In genomic region chr14:25836647-25837046, GRCh38 we compare ENCODE assay signal across 15 cellular contexts.
"Had no signal": no experiment of that assay in that cellular context is flagged by ENCODE, and none has a peak within 500 bp of the region (broad histone marks: within the 10 kb centered on the region; RNA-seq: fewer than 3 reads in every experiment).

No MANE protein-coding gene starts in this region.

- H3K27ac Mint-ChIP-seq: activated naive CD4-positive, alpha-beta T cell treated with anti-CD3 and anti-CD28 coated beads, Interleukin-2, amount 50 U/mL, for 72 hours; naive thymus-derived CD8-positive, alpha-beta T cell had no signal

- H3K4me3 Mint-ChIP-seq: central memory CD8-positive, alpha-beta T cell; naive thymus-derived CD8-positive, alpha-beta T cell had no signal

- H3K36me3 Mint-ChIP-seq: naive thymus-derived CD8-positive, alpha-beta T cell had no signal

- H3K27ac ChIP-seq: body of pancreas, heart left ventricle, sigmoid colon had no signal

- DNase-seq: amniotic stem cell; body of pancreas; cortex of kidney; effector memory CD4-positive, alpha-beta T cell; heart left ventricle; left colon; mucosa of descending colon; naive thymus-derived CD8-positive, alpha-beta T cell; sigmoid colon; stimulated activated CD4-positive, alpha-beta T cell treated with anti-CD3 and anti-CD28 coated beads, Interleukin-12 subunit alpha, Interleukin-12 subunit beta, amount 100 ng/mL, for 4 hours; stimulated activated naive CD4-positive, alpha-beta T cell; substantia nigra; trophoblast cell had no signal

- H3K27me3 Mint-ChIP-seq: central memory CD8-positive, alpha-beta T cell had no signal

- ATAC-seq: activated naive CD4-positive, alpha-beta T cell treated with anti-CD3 and anti-CD28 coated beads, Interleukin-2, amount 50 U/mL, for 72 hours; body of pancreas; heart left ventricle; left colon; mucosa of descending colon; naive thymus-derived CD8-positive, alpha-beta T cell had no signal

- H3K4me1 Mint-ChIP-seq: central memory CD8-positive, alpha-beta T cell; naive thymus-derived CD8-positive, alpha-beta T cell had no signal
